6 cellular contexts compared by ENCODE assay signal in the genomic region with DNA sequence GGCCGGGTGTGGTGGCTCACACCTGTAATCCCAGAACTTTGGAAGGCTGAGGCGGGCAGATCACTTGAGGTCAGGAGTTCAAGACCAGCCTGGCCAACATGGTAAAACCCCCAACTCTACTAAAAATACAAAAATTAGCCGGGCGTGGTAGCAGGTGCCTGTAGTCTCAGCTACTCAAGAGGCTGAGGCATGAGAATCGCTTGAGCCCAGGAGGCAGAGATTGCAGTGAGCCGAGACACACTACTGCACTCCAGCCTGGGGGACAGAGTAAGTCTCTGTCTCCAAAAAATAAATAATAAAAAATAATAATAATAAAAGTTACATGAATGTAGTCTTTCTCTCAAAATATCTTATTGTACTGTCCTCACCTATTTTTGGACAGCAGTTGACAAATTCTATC. TPM values are rescaled to one million over a fixed set of nuclear protein-coding genes. Genes with fewer than 3 reads are reported as not detected.
"Had no signal": no experiment of that assay in that cellular context is flagged by ENCODE, and none has a peak within 500 bp of the region (broad histone marks: within the 10 kb centered on the region; RNA-seq: fewer than 3 reads in every experiment).

No MANE protein-coding gene starts in this region.

RNA-seq across cellular contexts. Expression of gene PCAT6, which starts 15.8 kb away (rescaled TPM):
- total RNA-seq: occipital lobe, right atrium auricular region, tibial nerve, urinary bladder, uterus had no signal
- polyA plus RNA-seq: naive thymus-derived CD4-positive, alpha-beta T cell had no signal
